ENCODE assay signal across 14 cellular contexts in the genomic region with DNA sequence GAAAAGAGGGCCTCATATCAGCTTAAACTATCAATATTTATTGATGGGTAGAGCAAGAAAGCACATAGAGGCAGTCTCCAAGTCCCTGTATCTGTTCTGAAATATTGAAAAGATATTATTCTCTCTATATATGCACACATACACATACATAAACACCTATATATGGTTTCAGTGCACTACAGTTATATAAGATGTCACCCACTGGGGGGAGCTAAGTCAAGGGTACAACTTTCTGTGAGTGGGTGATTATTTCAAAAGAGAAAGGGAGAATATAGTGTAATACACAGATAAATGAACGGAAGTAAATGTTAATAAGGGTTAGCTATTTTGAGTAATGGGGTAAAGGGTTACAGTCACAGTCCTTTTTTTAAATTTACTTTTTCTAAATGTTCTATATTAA. TPM values are rescaled to one million over a fixed set of nuclear protein-coding genes. Genes with fewer than 3 reads are reported as not detected.
DNase-seq lines count a peak whose midpoint lies in the region; ATAC-seq and TF ChIP-seq lines count a peak whose summit lies in the region.
"Had no signal": no experiment of that assay in that cellular context is flagged by ENCODE, and none has a peak within 500 bp of the region (broad histone marks: within the 10 kb centered on the region; RNA-seq: fewer than 3 reads in every experiment).

No MANE protein-coding gene starts in this region.

- no peak overlapping the region for H2BK12ac ChIP-seq in H9 (ENCODE audit: insufficient read length, low read depth, low read length)

- no peak overlapping the region for H4K5ac ChIP-seq in H9 (ENCODE audit: insufficient read length, low read depth, low read length)

- H3K4me3 Mint-ChIP-seq in H9: no peak overlapping the region
- H3K4me3 Mint-ChIP-seq: activated T-helper 1 cell treated with anti-CD3 and anti-CD28 coated beads, Interleukin-12 subunit alpha, Interleukin-12 subunit beta, Interleukin-2, Interleukin-4 antibody, amounts not matched to agents 30 ng/mL and 10 ng/mL and 1 ng/mL, durations not matched to agents 14 hours and 24 hours and 36 hours had no signal

- POLR2A ChIA-PET in PC-3 (lab: Charles Lee; ENCODE audit: unreplicated experiment): no interaction called here

- no peak overlapping the region for H3K27ac Mint-ChIP-seq in H9
- H3K27ac Mint-ChIP-seq: activated T-helper 1 cell treated with anti-CD3 and anti-CD28 coated beads, Interleukin-12 subunit alpha, Interleukin-12 subunit beta, Interleukin-2, Interleukin-4 antibody, amounts not matched to agents 30 ng/mL and 10 ng/mL and 1 ng/mL, durations not matched to agents 14 hours and 24 hours and 36 hours had no signal

- H3K9ac ChIP-seq in H9 (ENCODE audit: extremely low read depth, insufficient read length, low read length): no peak overlapping the region
- H3K9ac ChIP-seq in PC-3 (ENCODE audit: low read length): no peak overlapping the region
- no peak overlapping the region for H3K9ac ChIP-seq in fibroblast of lung (ENCODE audit: insufficient read depth, low read length)

- H3K18ac ChIP-seq in H9 (ENCODE audit: insufficient read length, low read depth, low read length): no peak overlapping the region

- TF ChIP-seq POLR2A in lower leg skin (IDR thresholded peaks at IDR 0.05): no peak

- no peaks in the 10 kb centered on the region for H3K23me2 ChIP-seq in H9 (ENCODE audit: insufficient read length, low read depth, low read length, poor library complexity, severe bottlenecking)

- no peak overlapping the region for H2BK15ac ChIP-seq in H9 (ENCODE audit: low read depth, low read length)

- 100% methylated on average over 1 of the region's 1 CpG for WGBS in H9 (ENCODE audit: extremely low coverage, insufficient read length, low lambda C conversion rate)
- 78 to 88% methylated on average over 1 of the region's 1 CpG for WGBS in lower leg skin, 2 donors

- H3K4me1 ChIP-seq in H9 (ENCODE audit: insufficient read depth, low read length) (no peaks in the 10 kb centered on the region; the same call in 1 of the 2 replicates), PC-3 (ENCODE audit: insufficient read depth, low read length) (no peaks in the 10 kb centered on the region), fibroblast of lung (ENCODE audit: control insufficient read depth, extremely low read depth, insufficient read depth, low read length) (peaks cover 2% of the 10 kb centered on the region), left lung (no peaks in the 10 kb centered on the region)

- H3K4ac ChIP-seq in H9 (ENCODE audit: low read depth, low read length): no peak overlapping the region

- intact Hi-C loops in PC-3 (cut with micrococcal nuclease): loop anchor here (5.0 kb wide), 1 partner anchor 156 kb away; the partner anchor contains the start of gene C3orf49
- intact Hi-C loops in lower leg skin (cut with DNase I; ENCODE audit: low total_unique reads): no loop called here
- intact Hi-C loops in left lung (cut with DNase I): no loop called here

- H3K36me3 ChIP-seq in PC-3 (ENCODE audit: low read depth, low read length) (no peaks in the 10 kb centered on the region), fibroblast of lung (ENCODE audit: control insufficient read depth, insufficient read depth, low read length) (no peaks in the 10 kb centered on the region), left lung (no peaks in the 10 kb centered on the region)

- H3K27me3 ChIP-seq in H9 (ENCODE audit: insufficient read depth, low read length): no peaks in the 10 kb centered on the region
- H3K27me3 ChIP-seq in PC-3 (ENCODE audit: low read length): no peaks in the 10 kb centered on the region
- no peaks in the 10 kb centered on the region for H3K27me3 ChIP-seq in fibroblast of lung (ENCODE audit: control insufficient read depth, insufficient read depth, low read length)
- H3K27me3 ChIP-seq in left lung: no peaks in the 10 kb centered on the region

- H3K4me3 ChIP-seq in PC-3 (ENCODE audit: low read length) (no peak overlapping the region), fibroblast of lung (replicated peaks in 1 of 4; ENCODE audit: control extremely low read depth in 1 of 4, insufficient read depth in 1 of 4, low read depth in 3 of 4, low read length in 4 of 4) (no peak overlapping the region), lower leg skin (ENCODE audit: low read depth, poor library complexity, severe bottlenecking) (no peak overlapping the region), left lung (no peak overlapping the region)

- BruUV-seq in PC-3 (replicated peaks; lab: Mats Ljungman, UMichigan): no TSS peak

- peaks cover 5 to 11% of the 10 kb centered on the region in 2 experiments; a peak in 3 of 4 replicates for H3K4me1 Mint-ChIP-seq in H9

- no peak overlapping the region for H3K27ac ChIP-seq in H9 (ENCODE audit: insufficient read length, low read depth, low read length)
- no peak overlapping the region for H3K27ac ChIP-seq in PC-3 (ENCODE audit: low read length)
- no peak overlapping the region for H3K27ac ChIP-seq in fibroblast of lung (ENCODE audit: insufficient read depth, low read length)
- no peak overlapping the region for H3K27ac ChIP-seq in left lung

- no peak overlapping the region for H3K23ac ChIP-seq in H9 (ENCODE audit: insufficient read length, low read depth, low read length)

- H3K4me2 ChIP-seq in H9 (ENCODE audit: insufficient read depth, insufficient read length, low read length) (no peak overlapping the region), PC-3 (ENCODE audit: low read length) (no peak overlapping the region), fibroblast of lung (ENCODE audit: extremely low read depth, insufficient read depth, low read length) (no peak overlapping the region)

- DNase-seq in AML-193 (lab: John Stamatoyannopoulos, UW) (peak; percentile 19 to 36), H9 (no peak), PC-3 (no peak), fibroblast of lung (ENCODE audit: low read depth in 2 of 2) (peak in 1 of 2 donors; percentile 2), lower leg skin (ENCODE audit: low spot score in 2 of 2) (no peak), T-helper 9 cell (no peak), left lung (no peak)
- DNase-seq: activated CD4-positive, alpha-beta T cell treated with anti-CD3 and anti-CD28 coated beads for 4 hours; COR-L47 had no signal

- ATAC-seq in PC-3 (no peak), GM21423 (IDR thresholded peaks at IDR 0.05; ENCODE audit: unreplicated experiment) (no peak), left lung (no peak)

- no peak overlapping the region for H3T11ph ChIP-seq in H9 (ENCODE audit: low read length)

- no peak overlapping the region for H3K56ac ChIP-seq in H9 (ENCODE audit: insufficient read length, low read depth, low read length)

- no peak overlapping the region for H2AK5ac ChIP-seq in H9 (ENCODE audit: insufficient read length, low read length)

- H2AFZ ChIP-seq in H9 (ENCODE audit: low read length) (no peak overlapping the region), PC-3 (ENCODE audit: low read length) (no peak overlapping the region), fibroblast of lung (ENCODE audit: low read length) (no peak overlapping the region)

- H3K36me3 Mint-ChIP-seq in H9 (ENCODE audit: insufficient read depth in 1 of 3, low read depth in 3 of 3): no peaks in the 10 kb centered on the region

- no peak overlapping the region for H2BK120ac ChIP-seq in H9 (ENCODE audit: low read depth, low read length, poor library complexity, severe bottlenecking)

- H2BK5ac ChIP-seq in H9 (ENCODE audit: insufficient read length, low read length): no peak overlapping the region

- TF ChIP-seq CTCF in H9 (conservative IDR thresholded peaks at IDR 0.05) (peak; percentile 52; the same call in 2 of the 3 replicates), PC-3 (conservative IDR thresholded peaks at IDR 0.05; ENCODE audit: low read depth, low read length) (0 out of 2 replicates have a peak, but pooled peaks have one; percentile 17), fibroblast of lung (conservative IDR thresholded peaks at IDR 0.05 in 1 of 2, IDR thresholded peaks at IDR 0.05 in 1 of 2; ENCODE audit: low read depth in 1 of 2, low read length in 2 of 2) (peak; percentile 8 to 28), lower leg skin (IDR thresholded peaks at IDR 0.05) (no peak), left lung (IDR thresholded peaks at IDR 0.05) (no peak)

- H3F3A ChIP-seq in PC-3 (ENCODE audit: low read length, unreplicated experiment): no peaks in the 10 kb centered on the region

- H2BK20ac ChIP-seq in H9 (ENCODE audit: low read depth, low read length, poor library complexity, severe bottlenecking): no peak overlapping the region

- no peak overlapping the region for H4K8ac ChIP-seq in H9 (replicated peaks; ENCODE audit: insufficient read length, low read depth, low read length)

- H3K79me2 ChIP-seq in H9 (ENCODE audit: insufficient read depth, low read length): no peaks in the 10 kb centered on the region
- H3K79me2 ChIP-seq in PC-3 (ENCODE audit: low read length): no peaks in the 10 kb centered on the region
- no peaks in the 10 kb centered on the region for H3K79me2 ChIP-seq in fibroblast of lung (ENCODE audit: control insufficient read depth, insufficient read depth, low read length)

- H3K9me3 Mint-ChIP-seq in H9: no peaks in the 10 kb centered on the region
- H3K9me3 Mint-ChIP-seq: activated T-helper 1 cell treated with anti-CD3 and anti-CD28 coated beads, Interleukin-12 subunit alpha, Interleukin-12 subunit beta, Interleukin-2, Interleukin-4 antibody, amounts not matched to agents 30 ng/mL and 10 ng/mL and 1 ng/mL, durations not matched to agents 14 hours and 24 hours and 36 hours had no signal

- H3K9me3 ChIP-seq in H9 (ENCODE audit: control insufficient read depth, low read depth, low read length) (no peaks in the 10 kb centered on the region), PC-3 (ENCODE audit: low read length) (no peaks in the 10 kb centered on the region), fibroblast of lung (ENCODE audit: control insufficient read depth, insufficient read depth, low read depth, low read length) (no peaks in the 10 kb centered on the region), left lung (no peaks in the 10 kb centered on the region)

- no peak overlapping the region for H3K14ac ChIP-seq in H9 (ENCODE audit: insufficient read depth, low read length)

- H3K9me2 ChIP-seq in PC-3 (replicated peaks; ENCODE audit: low read length): no peaks in the 10 kb centered on the region

- no peaks in the 10 kb centered on the region for H3K79me1 ChIP-seq in H9 (ENCODE audit: insufficient read depth, low read depth, low read length, poor library complexity, severe bottlenecking)

- no peaks in the 10 kb centered on the region for H4K20me1 ChIP-seq in H9 (ENCODE audit: control insufficient read depth, insufficient read depth, insufficient read length)
- H4K20me1 ChIP-seq in PC-3 (ENCODE audit: low read length): no peaks in the 10 kb centered on the region
- H4K20me1 ChIP-seq in fibroblast of lung (ENCODE audit: control insufficient read depth, extremely low read depth, insufficient read depth, low read length): no peaks in the 10 kb centered on the region

- no peak overlapping the region for H4K91ac ChIP-seq in H9 (ENCODE audit: insufficient read length, low read depth, low read length)

- CTCF ChIA-PET in PC-3 (lab: Charles Lee): no interaction called here

- no peaks in the 10 kb centered on the region; the same call in 1 of the 2 replicates for H3K27me3 Mint-ChIP-seq in H9 (ENCODE audit: low read depth)

RNA-seq across cellular contexts. Expression of gene SNTN, which starts 8.8 kb away (rescaled TPM):
- not detected in 2 replicates for total RNA-seq in H9 (2021)
- not detected in 2 replicates for total RNA-seq in PC-3 (2014; rRNA removed)
- not detected in 2 replicates for total RNA-seq in fibroblast of lung
- polyA plus RNA-seq in fibroblast of lung: not detected in 2 replicates
- polyA plus RNA-seq in fibroblast of lung (2012): not detected in 2 replicates
- polyA minus RNA-seq in fibroblast of lung (ENCODE audit: low replicate concordance): not detected in 2 replicates
- total RNA-seq in lower leg skin: not detected
- 1 to 10 TPM in 1 of 2 donors, not detected in 1; 9.6 TPM for total RNA-seq in left lung
- total RNA-seq: activated T-helper 1 cell treated with anti-CD3 and anti-CD28 coated beads, Interleukin-12 subunit alpha, Interleukin-12 subunit beta, Interleukin-2, Interleukin-4 antibody, amounts not matched to agents 30 ng/mL and 10 ng/mL and 1 ng/mL, durations not matched to agents 14 hours and 24 hours and 36 hours; NCI-H460; pulmonary artery endothelial cell had no signal
- polyA plus RNA-seq: esophagus had no signal

Comparison
In these comparisons a context has a peak if more than half of its experiments do, and no peak if none do; other contexts are left out.
1. DNase-seq: peak in AML-193 (2 of 2); none in H9 (single experiment), PC-3 (single experiment), lower leg skin (0 of 2), T-helper 9 cell (single experiment) and left lung (0 of 2).
2. CTCF ChIP-seq: peak in H9 (single experiment), PC-3 (single experiment) and fibroblast of lung (2 of 2); none in lower leg skin (0 of 3) and left lung (0 of 2).